Comparison of ENCODE assay signal across 8 cellular contexts in genomic region chr3:150546226-150547044, GRCh38. TPM values are rescaled to one million over a fixed set of nuclear protein-coding genes. Genes with fewer than 3 reads are reported as not detected.
A peak's percentile ranks its signal among the peaks of the same experiment; 100 is the strongest.
DNase-seq lines count a peak whose midpoint lies in the region; ATAC-seq and TF ChIP-seq lines count a peak whose summit lies in the region.

Gene EIF2A (plus strand): TSS chr3:150546787. CDS start chr3:150546803, 16 bp downstream.
Gene SERP1 (minus strand): TSS chr3:150546496. CDS start chr3:150546135, 361 bp downstream.

- peaks cover 0 to 3% (median 0%) of the 10 kb centered on the region in 3 donors for H3K27me3 Mint-ChIP-seq in CD14-positive monocyte (ENCODE audit: low read depth in 3 of 3)

- intact Hi-C loops in CD14-positive monocyte (cut with micrococcal nuclease) (loop anchor here (2.0 to 10.0 kb wide), 5 partner anchors 56 to 218 kb away; partner anchors contain the start of genes SIAH2 (in 2 of the 2), TSC22D2 (in 2 of the 2) and SELENOT (in 1 of the 2)), left lung (cut with DNase I) (no loop called here)

- no peaks in the 10 kb centered on the region for H3K9me3 Mint-ChIP-seq in CD14-positive monocyte

- H3K27me3 ChIP-seq in left lung, result no peaks in the 10 kb centered on the region

- peak within 1 kb of the TSS; percentile 99 to 100 for H3K27ac ChIP-seq in left lung

- peaks cover 24 to 28% of the 10 kb centered on the region in 2 donors for H3K36me3 Mint-ChIP-seq in CD14-positive monocyte

- DNase-seq in CD14-positive monocyte (ENCODE audit: low spot score) (peak; percentile 99), NCI-H82 (lab: John Stamatoyannopoulos, UW) (peak; percentile 100), dermis blood vessel endothelial cell (peak; percentile 100), left lung (peak; percentile 99 to 100)
- peak; percentile 98 to 99 for DNase-seq in activated CD4-positive, alpha-beta T cell treated with anti-CD3 and anti-CD28 coated beads, Interleukin-2, amount 50 U/mL, for 48 hours
- peak; percentile 96 to 97 for DNase-seq in stimulated activated CD4-positive, alpha-beta T cell treated with anti-CD3 and anti-CD28 coated beads, Interleukin-2, amount 100 ng/mL, for 48 hours

- H3K4me1 ChIP-seq in left lung, result peaks cover 19 to 55% of the 10 kb centered on the region in 2 donors

- no peaks in the 10 kb centered on the region for H3K9me3 ChIP-seq in left lung

- H3K4me3 Mint-ChIP-seq in CD14-positive monocyte, result peak within 1 kb of the TSS; percentile 99

- TF ChIP-seq CTCF in CD14-positive monocyte (IDR thresholded peaks at IDR 0.05), result no peak
- TF ChIP-seq CTCF in left lung (IDR thresholded peaks at IDR 0.05), result no peak

- peak; percentile 92 for ATAC-seq in GM19397 (IDR thresholded peaks at IDR 0.05; ENCODE audit: unreplicated experiment)
- peak; percentile 92 for ATAC-seq in HG03571 (IDR thresholded peaks at IDR 0.05; ENCODE audit: unreplicated experiment)
- ATAC-seq in left lung, result peak; percentile 96

- peaks cover 0 to 24% of the 10 kb centered on the region in 2 donors for H3K36me3 ChIP-seq in left lung

- peak within 1 kb of the TSS; percentile 78 to 90 for H3K4me3 ChIP-seq in left lung

- peaks cover 51% of the 10 kb centered on the region for H3K4me1 Mint-ChIP-seq in CD14-positive monocyte

- H3K27ac Mint-ChIP-seq in CD14-positive monocyte, result peak within 1 kb of the TSS; percentile 96 to 100 (median 99)

RNA-seq across cellular contexts. Expression of gene EIF2A, which starts in this region (rescaled TPM):
- polyA plus RNA-seq in CD14-positive monocyte, result 10 to 100 TPM; 48.5 to 50.8 TPM
- total RNA-seq in dermis blood vessel endothelial cell, result 272 and 304 TPM in 2 replicates
- total RNA-seq in left lung, result 10 to 100 TPM; 63.2 to 84.8 TPM

RNA-seq across cellular contexts. Expression of gene SERP1, which starts in this region (rescaled TPM):
- polyA plus RNA-seq in CD14-positive monocyte, result 100 to 1,000 TPM; 220 to 226 TPM
- 169 and 248 TPM in 2 replicates for total RNA-seq in dermis blood vessel endothelial cell
- 100 to 1,000 TPM; 138 to 155 TPM for total RNA-seq in left lung

Comparison
In these comparisons a context has a peak if more than half of its experiments do, and no peak if none do; other contexts are left out.
1. Peak in every context shown above with its lines: DNase-seq, ATAC-seq, H3K4me3 ChIP-seq and H3K27ac ChIP-seq.
2. intact Hi-C loops: an anchor here in CD14-positive monocyte (2.0 to 10.0 kb wide); none called in left lung.